24 cellular contexts compared by ENCODE assay signal in the genomic region with DNA sequence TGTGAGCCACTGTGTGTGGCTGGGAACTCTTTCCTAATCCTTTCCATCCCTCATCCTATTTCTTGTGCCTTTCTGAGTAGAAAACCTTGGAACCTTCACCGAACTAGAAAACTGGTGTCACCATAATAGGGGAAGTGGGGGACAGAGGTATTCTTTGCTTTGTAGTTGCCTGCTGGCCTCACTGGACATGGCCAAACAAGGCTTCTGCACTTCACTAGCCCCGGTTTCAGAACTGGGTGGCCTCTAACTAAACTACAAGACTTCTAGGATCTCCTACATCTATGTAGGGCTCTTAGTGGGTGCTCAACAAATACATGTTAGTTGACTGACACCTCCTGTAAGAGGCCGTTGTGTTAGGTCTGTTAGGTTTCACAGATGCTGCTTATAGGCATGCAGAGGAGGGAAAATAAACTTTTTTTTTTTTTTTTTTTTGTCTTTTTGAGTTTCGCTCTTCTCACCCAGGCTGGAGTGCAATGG. TPM values are rescaled to one million over a fixed set of nuclear protein-coding genes. Genes with fewer than 3 reads are reported as not detected.
"Had no signal": no experiment of that assay in that cellular context is flagged by ENCODE, and none has a peak within 500 bp of the region (broad histone marks: within the 10 kb centered on the region; RNA-seq: fewer than 3 reads in every experiment).

No MANE protein-coding gene starts in this region.

- H3K36me3 Mint-ChIP-seq: memory B cell; naive thymus-derived CD8-positive, alpha-beta T cell had no signal

- H3K4me3 ChIP-seq: coronary artery, gastroesophageal sphincter, heart left ventricle had no signal

- H3K9me3 Mint-ChIP-seq: activated CD4-positive, alpha-beta T cell treated with anti-CD3 and anti-CD28 coated beads, Interleukin-2, amount 10 ng/mL, durations not matched to agents 7 days and 5 days; activated T-cell treated with anti-CD3 and anti-CD28 coated beads, Interleukin-2, amount 50 U/mL, for 72 hours; central memory CD8-positive, alpha-beta T cell; immature natural killer cell; memory B cell; naive thymus-derived CD8-positive, alpha-beta T cell; T-helper 1 cell treated with Interleukin-12 subunit alpha and Interleukin-12 subunit beta and Interleukin-4 antibody, amounts not matched to agents 30 μg/mL and 1 μg/mL, for 36 hours had no signal

- H3K9me3 ChIP-seq: gastroesophageal sphincter, heart left ventricle had no signal

- H3K27ac ChIP-seq: brain microvascular endothelial cell, coronary artery, gastroesophageal sphincter, heart left ventricle had no signal

- H3K36me3 ChIP-seq: brain microvascular endothelial cell, gastroesophageal sphincter, heart left ventricle had no signal

- ATAC-seq: activated CD8-positive, alpha-beta T cell treated with anti-CD3 and anti-CD28 coated beads, Interleukin-2, amount 10 ng/mL, durations not matched to agents 7 days and 5 days; activated T-cell treated with anti-CD3 and anti-CD28 coated beads, Interleukin-2, amount 50 U/mL, for 72 hours; esophagus mucosa; heart left ventricle; left ventricle myocardium superior; naive thymus-derived CD8-positive, alpha-beta T cell had no signal

- DNase-seq: activated CD4-positive, alpha-beta T cell treated with anti-CD3 and anti-CD28 coated beads, Interleukin-2, amount 10 ng/mL, durations not matched to agents 7 days and 5 days; activated CD8-positive, alpha-beta memory T cell treated with anti-CD3 and anti-CD28 coated beads, Interleukin-2, amount 50 U/mL, for 4 hours; activated CD8-positive, alpha-beta T cell treated with anti-CD3 and anti-CD28 coated beads, Interleukin-2, amount 10 ng/mL, durations not matched to agents 7 days and 5 days; activated effector memory CD4-positive, alpha-beta T cell treated with anti-CD3 and anti-CD28 coated beads, Interleukin-2, amount 50 U/mL, for 16 hours; activated naive CD4-positive, alpha-beta T cell treated with anti-CD3 and anti-CD28 coated beads, Interleukin-2, amount 50 U/mL, for 16 hours; activated T-cell treated with anti-CD3 and anti-CD28 coated beads, Interleukin-2, amount 50 U/mL, for 72 hours; brain microvascular endothelial cell; heart left ventricle; immature natural killer cell; kidney glomerular epithelial cell; left ventricle myocardium superior; naive thymus-derived CD8-positive, alpha-beta T cell; stimulated activated CD4-positive, alpha-beta T cell treated with anti-CD3 and anti-CD28 coated beads, Interleukin-12 subunit alpha, Interleukin-12 subunit beta, amount 100 ng/mL, for 4 hours; stimulated activated CD4-positive, alpha-beta T cell treated with anti-CD3 and anti-CD28 coated beads, Interleukin-1b, Interleukin-23, amount 100 ng/mL, for 48 hours; stimulated activated naive CD4-positive, alpha-beta T cell had no signal

- H3K4me1 Mint-ChIP-seq: immature natural killer cell had no signal

- H3K27me3 Mint-ChIP-seq: activated CD4-positive, alpha-beta T cell treated with anti-CD3 and anti-CD28 coated beads, Interleukin-2, amount 10 ng/mL, durations not matched to agents 7 days and 5 days; memory B cell; naive thymus-derived CD8-positive, alpha-beta T cell had no signal

- H3K27ac Mint-ChIP-seq: activated CD4-positive, alpha-beta T cell treated with anti-CD3 and anti-CD28 coated beads, Interleukin-2, amount 10 ng/mL, durations not matched to agents 7 days and 5 days; activated CD8-positive, alpha-beta T cell treated with anti-CD3 and anti-CD28 coated beads, Interleukin-2, amount 10 ng/mL, durations not matched to agents 7 days and 5 days; activated T-cell treated with anti-CD3 and anti-CD28 coated beads, Interleukin-2, amount 50 U/mL, for 72 hours; immature natural killer cell; memory B cell; T-helper 1 cell treated with Interleukin-12 subunit alpha and Interleukin-12 subunit beta and Interleukin-4 antibody, amounts not matched to agents 30 μg/mL and 1 μg/mL, for 36 hours had no signal

- H3K27me3 ChIP-seq: brain microvascular endothelial cell, gastroesophageal sphincter, heart left ventricle had no signal

- H3K4me3 Mint-ChIP-seq: activated CD4-positive, alpha-beta T cell treated with anti-CD3 and anti-CD28 coated beads, Interleukin-2, amount 10 ng/mL, durations not matched to agents 7 days and 5 days; activated CD8-positive, alpha-beta T cell treated with anti-CD3 and anti-CD28 coated beads, Interleukin-2, amount 10 ng/mL, durations not matched to agents 7 days and 5 days; activated T-cell treated with anti-CD3 and anti-CD28 coated beads, Interleukin-2, amount 50 U/mL, for 72 hours; central memory CD8-positive, alpha-beta T cell; immature natural killer cell; memory B cell; naive thymus-derived CD8-positive, alpha-beta T cell; T-helper 1 cell treated with Interleukin-12 subunit alpha and Interleukin-12 subunit beta and Interleukin-4 antibody, amounts not matched to agents 30 μg/mL and 1 μg/mL, for 36 hours had no signal

RNA-seq across cellular contexts. Expression of gene CIROP, which starts 0.6 kb away (rescaled TPM):
- total RNA-seq: activated CD4-positive, alpha-beta T cell treated with anti-CD3 and anti-CD28 coated beads, Interleukin-2, amount 10 ng/mL, durations not matched to agents 7 days and 5 days; activated CD8-positive, alpha-beta T cell treated with anti-CD3 and anti-CD28 coated beads, Interleukin-2, amount 10 ng/mL, durations not matched to agents 7 days and 5 days; activated T-cell treated with anti-CD3 and anti-CD28 coated beads, Interleukin-2, amount 50 U/mL, for 72 hours; esophagus mucosa; heart left ventricle; left ventricle myocardium superior; naive thymus-derived CD8-positive, alpha-beta T cell; renal cortical epithelial cell; urinary bladder had no signal
- polyA plus RNA-seq: aorta; heart left ventricle; immature natural killer cell; naive thymus-derived CD8-positive, alpha-beta T cell; urinary bladder had no signal

RNA-seq across cellular contexts. Expression of gene CEBPE, which starts 13.7 kb away (rescaled TPM):
- total RNA-seq: esophagus mucosa, gastroesophageal sphincter, left ventricle myocardium superior, renal cortical epithelial cell, urinary bladder had no signal
- polyA plus RNA-seq: heart left ventricle, immature natural killer cell had no signal
